ENCODE assay signal across 35 cellular contexts in the genomic region with DNA sequence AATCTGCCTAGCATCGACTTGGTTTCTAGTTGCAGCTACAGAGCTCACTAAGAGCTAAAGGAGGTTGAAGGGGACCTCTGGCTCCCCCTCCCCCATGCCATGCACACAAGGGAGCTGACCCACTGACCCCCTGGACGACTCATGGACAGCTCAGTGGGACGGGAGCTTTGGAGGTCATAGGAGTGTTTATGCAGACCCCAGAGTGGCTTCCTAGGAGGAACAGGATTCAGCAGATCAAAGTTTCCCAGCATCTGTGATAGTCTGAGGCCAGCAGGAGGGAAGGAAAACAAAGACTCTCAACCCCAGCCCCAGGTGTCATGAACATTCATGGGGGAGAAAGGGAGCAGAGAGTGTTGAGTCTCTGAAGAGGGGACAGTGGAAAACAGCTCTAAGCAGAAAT.
DNase-seq lines count a peak whose midpoint lies in the region; ATAC-seq and TF ChIP-seq lines count a peak whose summit lies in the region.
"Had no signal": no experiment of that assay in that cellular context is flagged by ENCODE, and none has a peak within 500 bp of the region (broad histone marks: within the 10 kb centered on the region; RNA-seq: fewer than 3 reads in every experiment).

No MANE protein-coding gene starts in this region.

- H3K9ac ChIP-seq in HUES48 (ENCODE audit: low read depth, low read length) (no peak overlapping the region), iPS-15b (ENCODE audit: low read depth, low read length) (no peak overlapping the region), neural progenitor cell (no peak overlapping the region)

- H3K27ac ChIP-seq in HUES48 (ENCODE audit: low read depth, low read length), result no peak overlapping the region
- no peak overlapping the region for H3K27ac ChIP-seq in neural progenitor cell
- H3K27ac ChIP-seq: ascending aorta, foreskin keratinocyte, heart right ventricle, prostate gland, thyroid gland had no signal

- H3K4me1 ChIP-seq in HUES48 (ENCODE audit: control insufficient read depth, insufficient read depth, low read length) (peaks cover 28% of the 10 kb centered on the region), iPS-15b (ENCODE audit: control insufficient read depth, insufficient read depth, low read length) (peaks cover 25% of the 10 kb centered on the region), neural progenitor cell (peaks cover 8% of the 10 kb centered on the region)
- H3K4me1 ChIP-seq: ascending aorta, foreskin keratinocyte, prostate gland, thyroid gland had no signal

- H3K4me3 Mint-ChIP-seq in neural progenitor cell, result peak overlapping the region; percentile 30
- H3K4me3 Mint-ChIP-seq: activated T-cell treated with anti-CD3 and anti-CD28 coated beads, Interleukin-2, amount 50 U/mL, for 24 hours; dendritic cell treated with granulocyte-macrophage colony-stimulating factor and Interleukin-4, amounts not matched to agents 40 ng/mL and 50 ng/mL, for 4 days; T-helper 2 cell treated with Interferon-gamma antibody and Interleukin-4, amounts not matched to agents 5 μg/mL and 100 μg/mL, for 36 hours had no signal

- peak overlapping the region; percentile 45 for H3K4me2 ChIP-seq in neural progenitor cell

- H3K27me3 Mint-ChIP-seq in neural progenitor cell (ENCODE audit: insufficient read depth, low read depth), result peaks cover 4% of the 10 kb centered on the region
- H3K27me3 Mint-ChIP-seq: dendritic cell treated with granulocyte-macrophage colony-stimulating factor and Interleukin-4, amounts not matched to agents 40 ng/mL and 50 ng/mL, for 4 days; memory B cell had no signal

- H3K79me2 ChIP-seq in neural progenitor cell (ENCODE audit: low read depth), result no peaks in the 10 kb centered on the region

- H3K4me3 ChIP-seq in HUES48 (ENCODE audit: low read depth, low read length) (0 out of 2 replicates have a peak overlapping the region, but pooled peaks have one; percentile 3), astrocyte of the cerebellum (ENCODE audit: low read depth, low read length) (peak overlapping the region; percentile 18), iPS-15b (ENCODE audit: low read depth, low read length) (peak overlapping the region; percentile 19), neural progenitor cell (peak overlapping the region; percentile 13)
- H3K4me3 ChIP-seq: ascending aorta, heart right ventricle, prostate gland, thyroid gland had no signal

- peaks cover 14% of the 10 kb centered on the region for H3K9me3 Mint-ChIP-seq in neural progenitor cell

- DNase-seq in astrocyte of the cerebellum (ENCODE audit: low read depth) (no peak), neural progenitor cell (ENCODE audit: low spot score) (peak; percentile 16), left lobe of liver (ENCODE audit: low spot score) (no peak), hypothalamus (lab: John Stamatoyannopoulos, UW) (no peak)
- no peak for DNase-seq in stimulated activated naive CD8-positive, alpha-beta T cell treated with anti-CD3 and anti-CD28 coated beads, Interleukin-15, Interleukin-2, amounts not matched to agents 100 U/mL and 50 U/mL, for 24 hours
- DNase-seq: activated CD4-positive, alpha-beta T cell treated with anti-CD3 and anti-CD28 coated beads, Interleukin-2, amount 50 U/mL, for 1 hour; activated gamma-delta T cell treated with Interleukin-2 at 50 U/mL for 16 hours; activated T-cell treated with anti-CD3 and anti-CD28 coated beads, Interleukin-2, amount 50 U/mL, for 24 hours; AML-193; CD4-positive, alpha-beta memory T cell; central memory CD4-positive, alpha-beta T cell; DND-41; foreskin keratinocyte; heart right ventricle; immature natural killer cell; Kasumi-1; left colon; MV-4-11; NCI-H1436; NCI-H446; NCI-H82; nucleus accumbens; SIG-M5; stimulated activated CD4-positive, alpha-beta T cell treated with anti-CD3 and anti-CD28 coated beads, Interleukin-4, amount 100 ng/mL, for 1 hour; thyroid gland had no signal

- TF ChIP-seq CTCF in astrocyte of the cerebellum (IDR thresholded peaks at IDR 0.05; ENCODE audit: low read depth, low read length, missing control alignments) (no peak), neural progenitor cell (IDR thresholded peaks at IDR 0.05) (no peak)

- no peaks in the 10 kb centered on the region for H3K36me3 ChIP-seq in HUES48 (ENCODE audit: control insufficient read depth, insufficient read depth, low read length)
- no peaks in the 10 kb centered on the region for H3K36me3 ChIP-seq in iPS-15b (ENCODE audit: control insufficient read depth, insufficient read depth, low read length)
- H3K36me3 ChIP-seq in neural progenitor cell, result no peaks in the 10 kb centered on the region
- H3K36me3 ChIP-seq: ascending aorta, heart right ventricle, prostate gland, thyroid gland had no signal

- H3K27ac Mint-ChIP-seq in neural progenitor cell, result peak overlapping the region; percentile 39
- H3K27ac Mint-ChIP-seq: activated T-cell treated with anti-CD3 and anti-CD28 coated beads, Interleukin-2, amount 50 U/mL, for 24 hours; CD4-positive, alpha-beta memory T cell; dendritic cell treated with granulocyte-macrophage colony-stimulating factor and Interleukin-4, amounts not matched to agents 40 ng/mL and 50 ng/mL, for 4 days; immature natural killer cell; memory B cell; T-helper 2 cell treated with Interferon-gamma antibody and Interleukin-4, amounts not matched to agents 5 μg/mL and 100 μg/mL, for 36 hours had no signal

- peaks cover 22% of the 10 kb centered on the region for H3K4me1 Mint-ChIP-seq in neural progenitor cell

- H2AFZ ChIP-seq in neural progenitor cell (replicated peaks), result peak overlapping the region; percentile 89

- H3K27me3 ChIP-seq in HUES48 (ENCODE audit: control insufficient read depth, insufficient read depth, low read length) (peaks cover 13% of the 10 kb centered on the region; the same call in 1 of the 2 replicates), iPS-15b (ENCODE audit: control insufficient read depth, insufficient read depth, low read length) (no peaks in the 10 kb centered on the region), neural progenitor cell (no peaks in the 10 kb centered on the region)
- H3K27me3 ChIP-seq: ascending aorta, foreskin keratinocyte, thyroid gland had no signal

- H3K9me3 ChIP-seq in HUES48 (ENCODE audit: control insufficient read depth, insufficient read depth, low read length), result no peaks in the 10 kb centered on the region
- H3K9me3 ChIP-seq in iPS-15b (ENCODE audit: control insufficient read depth, insufficient read depth, low read length), result no peaks in the 10 kb centered on the region
- H3K9me3 ChIP-seq in neural progenitor cell (ENCODE audit: low read depth), result no peaks in the 10 kb centered on the region
- H3K9me3 ChIP-seq: ascending aorta, prostate gland, thyroid gland had no signal

- H3F3A ChIP-seq in neural progenitor cell (ENCODE audit: low read depth), result no peaks in the 10 kb centered on the region

- ATAC-seq in stimulated activated naive CD8-positive, alpha-beta T cell treated with anti-CD3 and anti-CD28 coated beads, Interleukin-15, Interleukin-2, amounts not matched to agents 100 U/mL and 50 U/mL, for 24 hours, result no peak
- no peak for ATAC-seq in left lobe of liver
- ATAC-seq in GM21526 (IDR thresholded peaks at IDR 0.05; ENCODE audit: low FRiP score, unreplicated experiment), result no peak
- ATAC-seq: esophagus mucosa, foreskin keratinocyte, heart right ventricle, left colon, sciatic nerve had no signal

- in situ Hi-C loops in astrocyte of the cerebellum (cut with HindIII; ENCODE audit: low sequenced_read_pairs), result no loop called here

- H3K36me3 Mint-ChIP-seq in neural progenitor cell, result peaks cover 6% of the 10 kb centered on the region

- H4K20me1 ChIP-seq in neural progenitor cell (ENCODE audit: low read depth), result no peaks in the 10 kb centered on the region
